Comparison of ENCODE assay signal across 1 cellular context in the genomic region with DNA sequence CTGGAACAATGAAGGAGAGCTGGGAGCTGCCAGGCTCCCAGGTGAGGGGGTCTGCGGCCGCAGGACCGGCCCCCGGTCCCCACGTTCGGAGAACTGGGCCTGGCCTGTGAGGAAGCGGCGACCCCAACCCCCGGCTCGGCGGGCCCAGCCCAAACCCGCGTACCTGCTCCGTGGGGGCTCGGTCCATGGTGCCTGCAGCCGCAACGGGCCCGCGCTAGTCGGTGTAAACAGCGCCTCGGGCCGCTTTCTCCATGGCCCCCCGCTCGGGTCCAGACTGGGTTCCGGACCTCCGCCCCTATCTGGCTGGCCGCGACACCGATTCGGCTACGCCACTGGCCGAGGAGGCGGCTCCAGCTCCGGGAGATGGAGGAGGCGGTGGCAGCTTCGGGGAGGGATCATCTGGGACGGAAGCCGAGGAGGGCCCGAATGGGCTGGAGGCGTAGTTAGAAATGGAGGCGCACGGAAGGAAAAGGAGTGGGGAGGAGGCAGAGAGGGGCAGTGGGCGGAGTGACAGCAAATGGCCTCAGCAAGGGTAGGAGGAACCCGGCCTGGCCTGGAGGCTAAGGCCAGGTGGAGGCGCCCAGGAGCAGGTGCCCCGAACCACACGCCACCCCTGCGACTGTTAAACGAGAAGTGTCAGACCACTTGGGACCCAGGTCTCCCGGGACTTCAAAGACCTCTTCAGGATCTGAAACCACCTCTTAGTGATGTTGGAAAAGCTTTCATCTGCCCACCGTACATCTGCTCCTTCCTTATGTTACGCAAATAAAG.
TF ChIP-seq lines count a peak whose summit lies in the region.

SECISBP2L (minus strand) TSS at position 334 of the 771 bp plus-strand sequence; CDS start at position 187, 147 bp downstream.

TF ChIP-seq in HEK293, 187 proteins besides CTCF, POLR2A, EP300 and RAD21 (continued from another document and continues in another):
- TF ChIP-seq, protein P1, sequence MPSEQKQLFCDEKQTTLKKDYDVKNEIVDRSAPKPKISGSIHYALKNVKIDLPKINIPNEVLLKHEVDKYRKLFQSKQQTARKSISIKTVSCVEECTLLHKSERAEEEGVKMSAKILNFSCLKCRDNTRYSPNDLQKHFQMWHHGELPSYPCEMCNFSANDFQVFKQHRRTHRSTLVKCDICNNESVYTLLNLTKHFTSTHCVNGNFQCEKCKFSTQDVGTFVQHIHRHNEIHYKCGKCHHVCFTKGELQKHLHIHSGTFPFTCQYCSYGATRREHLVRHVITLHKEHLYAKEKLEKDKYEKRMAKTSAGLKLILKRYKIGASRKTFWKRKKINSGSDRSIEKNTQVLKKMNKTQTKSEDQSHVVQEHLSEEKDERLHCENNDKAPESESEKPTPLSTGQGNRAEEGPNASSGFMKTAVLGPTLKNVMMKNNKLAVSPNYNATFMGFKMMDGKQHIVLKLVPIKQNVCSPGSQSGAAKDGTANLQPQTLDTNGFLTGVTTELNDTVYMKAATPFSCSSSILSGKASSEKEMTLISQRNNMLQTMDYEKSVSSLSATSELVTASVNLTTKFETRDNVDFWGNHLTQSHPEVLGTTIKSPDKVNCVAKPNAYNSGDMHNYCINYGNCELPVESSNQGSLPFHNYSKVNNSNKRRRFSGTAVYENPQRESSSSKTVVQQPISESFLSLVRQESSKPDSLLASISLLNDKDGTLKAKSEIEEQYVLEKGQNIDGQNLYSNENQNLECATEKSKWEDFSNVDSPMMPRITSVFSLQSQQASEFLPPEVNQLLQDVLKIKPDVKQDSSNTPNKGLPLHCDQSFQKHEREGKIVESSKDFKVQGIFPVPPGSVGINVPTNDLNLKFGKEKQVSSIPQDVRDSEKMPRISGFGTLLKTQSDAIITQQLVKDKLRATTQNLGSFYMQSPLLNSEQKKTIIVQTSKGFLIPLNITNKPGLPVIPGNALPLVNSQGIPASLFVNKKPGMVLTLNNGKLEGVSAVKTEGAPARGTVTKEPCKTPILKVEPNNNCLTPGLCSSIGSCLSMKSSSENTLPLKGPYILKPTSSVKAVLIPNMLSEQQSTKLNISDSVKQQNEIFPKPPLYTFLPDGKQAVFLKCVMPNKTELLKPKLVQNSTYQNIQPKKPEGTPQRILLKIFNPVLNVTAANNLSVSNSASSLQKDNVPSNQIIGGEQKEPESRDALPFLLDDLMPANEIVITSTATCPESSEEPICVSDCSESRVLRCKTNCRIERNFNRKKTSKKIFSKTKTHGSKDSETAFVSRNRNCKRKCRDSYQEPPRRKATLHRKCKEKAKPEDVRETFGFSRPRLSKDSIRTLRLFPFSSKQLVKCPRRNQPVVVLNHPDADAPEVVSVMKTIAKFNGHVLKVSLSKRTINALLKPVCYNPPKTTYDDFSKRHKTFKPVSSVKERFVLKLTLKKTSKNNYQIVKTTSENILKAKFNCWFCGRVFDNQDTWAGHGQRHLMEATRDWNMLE (tag by site-specific recombination; conservative IDR thresholded peaks at IDR 0.05; ENCODE audit: low read depth): peak; percentile 66
- TF ChIP-seq ZNF114 (tag by site-specific recombination; IDR thresholded peaks at IDR 0.05) (no peak), KLF7 (tag by site-specific recombination; IDR thresholded peaks at IDR 0.05; ENCODE audit: borderline replicate concordance) (peak; percentile 92), ZBTB20 (tag by site-specific recombination; IDR thresholded peaks at IDR 0.05) (peak; percentile 36; the same call in 1 of the 2 replicates), BCL11B (tag by site-specific recombination; IDR thresholded peaks at IDR 0.05; ENCODE audit: low read depth) (0 out of 2 replicates have a peak, but pooled peaks have one; percentile 50), ZNF514 (tag by site-specific recombination; IDR thresholded peaks at IDR 0.05) (no peak), ZBTB49 (tag by site-specific recombination; IDR thresholded peaks at IDR 0.05; ENCODE audit: low read depth) (no peak), INSM2 (tag by site-specific recombination; IDR thresholded peaks at IDR 0.05) (peak; percentile 80), ZNF133 (tag by site-specific recombination; IDR thresholded peaks at IDR 0.05) (no peak), HIC1 (tag by site-specific recombination; IDR thresholded peaks at IDR 0.05) (0 out of 2 replicates have a peak, but pooled peaks have one; percentile 42), BCL11A (tag by site-specific recombination; IDR thresholded peaks at IDR 0.05; ENCODE audit: low read depth) (0 out of 2 replicates have a peak, but pooled peaks have one; percentile 31), ZSCAN5A (tag by site-specific recombination; IDR thresholded peaks at IDR 0.05) (peak; percentile 100), ZNF548 (tag by site-specific recombination; IDR thresholded peaks at IDR 0.05) (no peak), EGR2 (tag by site-specific recombination; IDR thresholded peaks at IDR 0.05; ENCODE audit: low read depth) (peak; percentile 97), ZNF48 (tag by site-specific recombination; IDR thresholded peaks at IDR 0.05) (no peak), ZNF398 (tag by site-specific recombination; IDR thresholded peaks at IDR 0.05) (peak; percentile 63), OVOL3 (tag by site-specific recombination; IDR thresholded peaks at IDR 0.05) (no peak), ZNF449 (tag by site-specific recombination; IDR thresholded peaks at IDR 0.05) (peak; percentile 79), ZBTB7A (tag by site-specific recombination; IDR thresholded peaks at IDR 0.05; ENCODE audit: low read depth) (0 out of 2 replicates have a peak, but pooled peaks have one; percentile 43)
- TF ChIP-seq, protein P2, sequence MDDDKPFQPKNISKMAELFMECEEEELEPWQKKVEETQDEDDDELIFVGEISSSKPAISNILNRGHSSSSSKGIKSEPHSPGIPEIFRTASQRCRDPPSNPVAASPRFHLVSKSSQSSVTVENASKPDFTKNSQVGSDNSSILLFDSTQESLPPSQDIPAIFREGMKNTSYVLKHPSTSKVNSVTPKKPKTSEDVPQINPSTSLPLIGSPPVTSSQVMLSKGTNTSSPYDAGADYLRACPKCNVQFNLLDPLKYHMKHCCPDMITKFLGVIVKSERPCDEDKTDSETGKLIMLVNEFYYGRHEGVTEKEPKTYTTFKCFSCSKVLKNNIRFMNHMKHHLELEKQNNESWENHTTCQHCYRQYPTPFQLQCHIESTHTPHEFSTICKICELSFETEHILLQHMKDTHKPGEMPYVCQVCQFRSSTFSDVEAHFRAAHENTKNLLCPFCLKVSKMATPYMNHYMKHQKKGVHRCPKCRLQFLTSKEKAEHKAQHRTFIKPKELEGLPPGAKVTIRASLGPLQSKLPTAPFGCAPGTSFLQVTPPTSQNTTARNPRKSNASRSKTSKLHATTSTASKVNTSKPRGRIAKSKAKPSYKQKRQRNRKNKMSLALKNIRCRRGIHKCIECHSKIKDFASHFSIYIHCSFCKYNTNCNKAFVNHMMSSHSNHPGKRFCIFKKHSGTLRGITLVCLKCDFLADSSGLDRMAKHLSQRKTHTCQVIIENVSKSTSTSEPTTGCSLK (tag by site-specific recombination; IDR thresholded peaks at IDR 0.05): no peak
- TF ChIP-seq, protein P3, sequence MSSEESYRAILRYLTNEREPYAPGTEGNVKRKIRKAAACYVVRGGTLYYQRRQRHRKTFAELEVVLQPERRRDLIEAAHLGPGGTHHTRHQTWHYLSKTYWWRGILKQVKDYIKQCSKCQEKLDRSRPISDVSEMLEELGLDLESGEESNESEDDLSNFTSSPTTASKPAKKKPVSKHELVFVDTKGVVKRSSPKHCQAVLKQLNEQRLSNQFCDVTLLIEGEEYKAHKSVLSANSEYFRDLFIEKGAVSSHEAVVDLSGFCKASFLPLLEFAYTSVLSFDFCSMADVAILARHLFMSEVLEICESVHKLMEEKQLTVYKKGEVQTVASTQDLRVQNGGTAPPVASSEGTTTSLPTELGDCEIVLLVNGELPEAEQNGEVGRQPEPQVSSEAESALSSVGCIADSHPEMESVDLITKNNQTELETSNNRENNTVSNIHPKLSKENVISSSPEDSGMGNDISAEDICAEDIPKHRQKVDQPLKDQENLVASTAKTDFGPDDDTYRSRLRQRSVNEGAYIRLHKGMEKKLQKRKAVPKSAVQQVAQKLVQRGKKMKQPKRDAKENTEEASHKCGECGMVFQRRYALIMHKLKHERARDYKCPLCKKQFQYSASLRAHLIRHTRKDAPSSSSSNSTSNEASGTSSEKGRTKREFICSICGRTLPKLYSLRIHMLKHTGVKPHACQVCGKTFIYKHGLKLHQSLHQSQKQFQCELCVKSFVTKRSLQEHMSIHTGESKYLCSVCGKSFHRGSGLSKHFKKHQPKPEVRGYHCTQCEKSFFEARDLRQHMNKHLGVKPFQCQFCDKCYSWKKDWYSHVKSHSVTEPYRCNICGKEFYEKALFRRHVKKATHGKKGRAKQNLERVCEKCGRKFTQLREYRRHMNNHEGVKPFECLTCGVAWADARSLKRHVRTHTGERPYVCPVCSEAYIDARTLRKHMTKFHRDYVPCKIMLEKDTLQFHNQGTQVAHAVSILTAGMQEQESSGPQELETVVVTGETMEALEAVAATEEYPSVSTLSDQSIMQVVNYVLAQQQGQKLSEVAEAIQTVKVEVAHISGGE (tag by site-specific recombination; conservative IDR thresholded peaks at IDR 0.05; ENCODE audit: low read depth): peak; percentile 70
